Comparison of ENCODE assay signal across 14 cellular contexts in genomic region chr4:6472008-6472386, GRCh38. TPM values are rescaled to one million over a fixed set of nuclear protein-coding genes. Genes with fewer than 3 reads are reported as not detected.
DNase-seq lines count a peak whose midpoint lies in the region; ATAC-seq and TF ChIP-seq lines count a peak whose summit lies in the region.
"Had no signal": no experiment of that assay in that cellular context is flagged by ENCODE, and none has a peak within 500 bp of the region (broad histone marks: within the 10 kb centered on the region; RNA-seq: fewer than 3 reads in every experiment).

No MANE protein-coding gene starts in this region.

- peaks cover 37% of the 10 kb centered on the region for H3K79me2 ChIP-seq in HCT116 (ENCODE audit: insufficient read depth, low read length)
- H3K79me2 ChIP-seq in osteoblast (ENCODE audit: insufficient read depth, low read length), result no peaks in the 10 kb centered on the region

- peak overlapping the region; percentile 58 to 73 for H3K4me3 ChIP-seq in HCT116 (replicated peaks in 1 of 2; ENCODE audit: low read depth in 1 of 2, low read length in 2 of 2)
- H3K4me3 ChIP-seq in ectodermal cell (ENCODE audit: insufficient read depth, low read depth, low read length), result peak overlapping the region; percentile 32
- no peak overlapping the region for H3K4me3 ChIP-seq in osteoblast (ENCODE audit: insufficient read depth, low read length)
- H3K4me3 ChIP-seq: lung had no signal

- H3K4me1 Mint-ChIP-seq in effector memory CD8-positive, alpha-beta T cell (ENCODE audit: low read depth in 2 of 2), result peaks cover 0 to 8% of the 10 kb centered on the region in 2 donors
- H3K4me1 Mint-ChIP-seq: activated CD4-positive, alpha-beta T cell treated with anti-CD3 and anti-CD28 coated beads, Interleukin-2, amount 10 ng/mL, durations not matched to agents 24 days and 14 days had no signal

- RAD21 ChIA-PET in HCT116 (lab: Charles Lee; ENCODE audit: low non-redundant PET in 1 of 2, low total read pairs in 2 of 2, uncharacterized antibody in 2 of 2, unreplicated experiment in 2 of 2), result no interaction called here

- H3K9me3 Mint-ChIP-seq in effector memory CD8-positive, alpha-beta T cell, result no peaks in the 10 kb centered on the region
- H3K9me3 Mint-ChIP-seq: activated CD4-positive, alpha-beta T cell treated with anti-CD3 and anti-CD28 coated beads, Interleukin-2, amount 10 ng/mL, durations not matched to agents 24 days and 14 days; dendritic cell treated with granulocyte-macrophage colony-stimulating factor and Interleukin-4, amounts not matched to agents 40 ng/mL and 50 ng/mL, for 4 days; stimulated activated naive CD8-positive, alpha-beta T cell treated with anti-CD3 and anti-CD28 coated beads, Interleukin-15, Interleukin-2, amounts not matched to agents 100 ng/mL and 50 ng/mL, for 24 hours had no signal

- no peak for TF ChIP-seq POLR2A in HCT116 (IDR thresholded peaks at IDR 0.05; ENCODE audit: borderline replicate concordance, extremely low read depth, insufficient read depth, insufficient read length)

- H3K27ac ChIP-seq in HCT116 (ENCODE audit: low read depth, low read length) (peak overlapping the region; percentile 29; the same call in 1 of the 2 replicates), ectodermal cell (ENCODE audit: insufficient read depth, low read depth, low read length, poor library complexity, severe bottlenecking) (no peak overlapping the region), osteoblast (ENCODE audit: low read depth, low read length) (no peak overlapping the region)
- H3K27ac ChIP-seq: gastrocnemius medialis had no signal

- no peak overlapping the region for H3K27ac Mint-ChIP-seq in effector memory CD8-positive, alpha-beta T cell
- H3K27ac Mint-ChIP-seq: activated CD4-positive, alpha-beta T cell treated with anti-CD3 and anti-CD28 coated beads, Interleukin-2, amount 10 ng/mL, durations not matched to agents 24 days and 14 days; dendritic cell treated with granulocyte-macrophage colony-stimulating factor and Interleukin-4, amounts not matched to agents 40 ng/mL and 50 ng/mL, for 4 days; stimulated activated naive CD8-positive, alpha-beta T cell treated with anti-CD3 and anti-CD28 coated beads, Interleukin-15, Interleukin-2, amounts not matched to agents 100 ng/mL and 50 ng/mL, for 24 hours had no signal

- H3K4me1 ChIP-seq in HCT116 (ENCODE audit: control insufficient read depth in 1 of 2, insufficient read depth in 2 of 2, low read length in 2 of 2), result peaks cover 5 to 36% of the 10 kb centered on the region in 2 experiments; a peak in 3 of 4 replicates
- no peaks in the 10 kb centered on the region for H3K4me1 ChIP-seq in ectodermal cell (ENCODE audit: control insufficient read depth, insufficient read depth, low read length)
- no peaks in the 10 kb centered on the region for H3K4me1 ChIP-seq in osteoblast (ENCODE audit: insufficient read depth, low read length)
- H3K4me1 ChIP-seq: gastrocnemius medialis had no signal

- peak overlapping the region; percentile 95; the same call in 1 of the 2 replicates for H3K4me2 ChIP-seq in HCT116 (ENCODE audit: low read length)
- H3K4me2 ChIP-seq in osteoblast (ENCODE audit: insufficient read depth, low read length), result no peak overlapping the region

- no peaks in the 10 kb centered on the region for H3K36me3 Mint-ChIP-seq in effector memory CD8-positive, alpha-beta T cell (ENCODE audit: insufficient read depth)

- no peak for TF ChIP-seq CTCF in HCT116 (IDR thresholded peaks at IDR 0.05 in 2 of 3, conservative IDR thresholded peaks at IDR 0.05 in 1 of 3; ENCODE audit: borderline replicate concordance in 1 of 3, insufficient read depth in 1 of 3, low read depth in 2 of 3, low read length in 2 of 3)
- no peak for TF ChIP-seq CTCF in osteoblast (IDR thresholded peaks at IDR 0.05; ENCODE audit: extremely low read depth, low read depth, low read length)

- H3K36me3 ChIP-seq in HCT116 (ENCODE audit: control insufficient read depth in 1 of 2, insufficient read depth in 2 of 2, low read length in 2 of 2) (no peaks in the 10 kb centered on the region), ectodermal cell (ENCODE audit: control insufficient read depth, insufficient read depth, low read length) (no peaks in the 10 kb centered on the region), osteoblast (ENCODE audit: insufficient read depth, low read length) (no peaks in the 10 kb centered on the region)
- H3K36me3 ChIP-seq: gastrocnemius medialis had no signal

- H2AFZ ChIP-seq in HCT116 (ENCODE audit: low read depth, low read length, poor library complexity, severe bottlenecking), result no peak overlapping the region
- no peak overlapping the region for H2AFZ ChIP-seq in osteoblast (ENCODE audit: low read length)

- peaks cover 70 to 78% of the 10 kb centered on the region in 2 donors for H3K27me3 Mint-ChIP-seq in effector memory CD8-positive, alpha-beta T cell

- in situ Hi-C loops in Caki2 (cut with HindIII; ENCODE audit: low pct_unique_long_range_greater_than_20kb, low sequenced_read_pairs), result no loop called here

- no peak; the same call in 1 of the 2 replicates for ATAC-seq in HCT116
- ATAC-seq in effector memory CD8-positive, alpha-beta T cell (replicated peaks), result no peak
- ATAC-seq: gastrocnemius medialis had no signal

- H3K4me3 Mint-ChIP-seq in effector memory CD8-positive, alpha-beta T cell, result no peak overlapping the region
- H3K4me3 Mint-ChIP-seq: activated CD4-positive, alpha-beta T cell treated with anti-CD3 and anti-CD28 coated beads, Interleukin-2, amount 10 ng/mL, durations not matched to agents 24 days and 14 days; dendritic cell treated with granulocyte-macrophage colony-stimulating factor and Interleukin-4, amounts not matched to agents 40 ng/mL and 50 ng/mL, for 4 days; stimulated activated naive CD8-positive, alpha-beta T cell treated with anti-CD3 and anti-CD28 coated beads, Interleukin-15, Interleukin-2, amounts not matched to agents 100 ng/mL and 50 ng/mL, for 24 hours had no signal

- H3K9me3 ChIP-seq in HCT116 (ENCODE audit: control insufficient read depth in 1 of 2, insufficient read depth in 1 of 2, low read depth in 1 of 2, low read length in 2 of 2) (no peaks in the 10 kb centered on the region), ectodermal cell (ENCODE audit: control insufficient read depth, low read length) (no peaks in the 10 kb centered on the region), osteoblast (ENCODE audit: low read depth, low read length) (no peaks in the 10 kb centered on the region)
- H3K9me3 ChIP-seq: gastrocnemius medialis had no signal

- WGBS in ectodermal cell, 2 experiments, result 1% methylated on average over 44 of the region's 44 CpGs

- BruUV-seq in HCT116 (replicated peaks; lab: Mats Ljungman, UMichigan), result no TSS peak

- CTCF ChIA-PET in HCT116 (lab: Charles Lee), result no interaction called here

- POLR2A ChIA-PET in HCT116 (lab: Charles Lee), result no interaction called here

- no peak overlapping the region; the same call in 1 of the 2 replicates for H3K9ac ChIP-seq in HCT116 (ENCODE audit: low read length)

- H4K20me1 ChIP-seq in HCT116 (ENCODE audit: insufficient read depth), result no peaks in the 10 kb centered on the region
- no peaks in the 10 kb centered on the region for H4K20me1 ChIP-seq in osteoblast (ENCODE audit: insufficient read depth, low read length)

- intact Hi-C loops in HCT116 (cut with micrococcal nuclease), result loop anchor here (5.0 kb wide), 1 partner anchor 75 kb away; no protein-coding TSS in a partner anchor

- peak; percentile 26 for DNase-seq in Caki2 (ENCODE audit: low read depth)
- DNase-seq in HCT116 (ENCODE audit: low read depth, low spot score), result no peak
- peak; percentile 59 for DNase-seq in osteoblast (ENCODE audit: insufficient read length, low spot score, missing footprints)
- no peak for DNase-seq in activated T-cell treated with anti-CD3 and anti-CD28 coated beads, Interleukin-2, amount 50 U/mL, for 1 hour
- no peak for DNase-seq in NCI-H526 treated with DMSO at 0.1 percent for 48 hours (lab: John Stamatoyannopoulos, UW)
- DNase-seq in superior temporal gyrus (ENCODE audit: extremely low spot score), result no peak
- DNase-seq in effector memory CD8-positive, alpha-beta T cell, result no peak
- DNase-seq: activated CD4-positive, alpha-beta T cell treated with anti-CD3 and anti-CD28 coated beads, Interleukin-2, amount 10 ng/mL, durations not matched to agents 24 days and 14 days; gastrocnemius medialis; occipital lobe had no signal

- no peak for TF ChIP-seq RAD21 in HCT116 (IDR thresholded peaks at IDR 0.05; ENCODE audit: low read depth)

- no peaks in the 10 kb centered on the region for H3K9me2 ChIP-seq in HCT116 (ENCODE audit: insufficient read depth)

- H3K27me3 ChIP-seq in HCT116 (ENCODE audit: insufficient read depth, low read length) (no peaks in the 10 kb centered on the region), ectodermal cell (ENCODE audit: control insufficient read depth, insufficient read depth, low read length, poor library complexity, severe bottlenecking) (peaks cover 68% of the 10 kb centered on the region), osteoblast (ENCODE audit: insufficient read depth, low read length) (peaks cover 30% of the 10 kb centered on the region)

TF ChIP-seq in HCT116, 20 proteins besides CTCF, POLR2A, EP300 and RAD21 (continues in another document):
- TF ChIP-seq ATF3 (IDR thresholded peaks at IDR 0.05), result no peak
- TF ChIP-seq ZBTB33 (IDR thresholded peaks at IDR 0.05; ENCODE audit: extremely low read depth, insufficient replicate concordance, low read length), result no peak

RNA-seq across cellular contexts. Expression of gene PPP2R2C, which starts 0.4 kb away (rescaled TPM):
- 38.9 and 51.9 TPM in 2 replicates for total RNA-seq in Caki2 (2014; rRNA removed; shearing (Covaris generic); ENCODE audit: low replicate concordance)
- 32.9 TPM for total RNA-seq in HCT116 (2021; ENCODE audit: unreplicated experiment)
- polyA plus RNA-seq in HCT116 (2012), result 29.6 and 33.6 TPM in 2 replicates
- 0.98 TPM for polyA plus RNA-seq in ectodermal cell (2013, experiment 1 of 4)
- 1.2 TPM for polyA plus RNA-seq in ectodermal cell (2013, experiment 2 of 4)
- 0.91 TPM for polyA plus RNA-seq in ectodermal cell (2013, experiment 3 of 4)
- 1.4 TPM for polyA plus RNA-seq in ectodermal cell (2013, experiment 4 of 4)
- under 0.01 TPM in 1 of 2 replicates, not detected in the other for total RNA-seq in osteoblast
- total RNA-seq: activated CD4-positive, alpha-beta T cell treated with anti-CD3 and anti-CD28 coated beads, Interleukin-2, amount 10 ng/mL, durations not matched to agents 24 days and 14 days had no signal

Comparison
In these comparisons a context has a peak if more than half of its experiments do, and no peak if none do; other contexts are left out.
1. DNase-seq: peak in Caki2 (single experiment) and osteoblast (single experiment); none in HCT116 (single experiment), activated T-cell treated with anti-CD3 and anti-CD28 coated beads, Interleukin-2, amount 50 U/mL, for 1 hour (single experiment), NCI-H526 treated with DMSO at 0.1 percent for 48 hours (single experiment), superior temporal gyrus (single experiment) and effector memory CD8-positive, alpha-beta T cell (0 of 3).
2. RNA of gene PPP2R2C, which starts 0.4 kb away (total RNA-seq): 38.9 to 51.9 TPM in Caki2 and 32.9 TPM in HCT116 (single experiment); under 0.01 TPM in osteoblast; every median in the first group is over 10 times any median in the second.